Comparison of ENCODE assay signal across 8 cellular contexts in the genomic region with DNA sequence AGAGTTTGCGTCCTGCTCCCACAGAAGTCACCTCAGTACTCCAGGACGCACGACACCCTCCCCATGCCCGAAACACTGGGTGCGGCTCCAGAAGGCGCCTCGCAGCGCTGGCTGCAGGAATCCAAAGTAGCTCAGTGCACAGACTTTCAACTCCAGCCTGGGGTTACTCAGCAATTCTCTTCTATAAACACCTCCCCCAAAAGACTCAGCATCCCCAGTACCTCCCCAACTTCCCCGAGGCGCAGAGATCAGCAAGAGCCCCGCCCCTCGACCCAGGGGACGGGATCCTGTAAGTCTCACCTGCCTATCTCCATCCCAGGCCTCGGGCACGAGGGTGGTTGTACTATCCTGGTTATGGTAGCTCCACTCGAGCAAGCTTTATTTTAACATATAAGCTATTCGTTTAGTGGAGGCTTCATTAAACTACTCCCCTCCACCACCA.
DNase-seq lines count a peak whose midpoint lies in the region; ATAC-seq, FAIRE-seq and TF ChIP-seq lines count a peak whose summit lies in the region.

No MANE protein-coding gene starts in this region.

- BruUV-seq in IMR-90 (replicated peaks; lab: Mats Ljungman, UMichigan): no TSS peak

- in situ Hi-C loops in IMR-90 (cut with MboI; ENCODE audit: low sequenced_read_pairs): no loop called here

- no peak for TF ChIP-seq RAD21 in IMR-90 (IDR thresholded peaks at IDR 0.05; ENCODE audit: low read length)

- no peaks in the 10 kb centered on the region for H3K9me3 Mint-ChIP-seq in astrocyte (ENCODE audit: unreplicated experiment)

- peaks cover 4% of the 10 kb centered on the region for H3K4me1 Mint-ChIP-seq in astrocyte (ENCODE audit: low read depth, unreplicated experiment)

- H4K20me1 ChIP-seq in BLaER1: no peaks in the 10 kb centered on the region
- H4K20me1 ChIP-seq in IMR-90 (ENCODE audit: insufficient read depth, low read length): peaks cover 4% of the 10 kb centered on the region; the same call in 1 of the 2 replicates
- peaks cover 34% of the 10 kb centered on the region for H4K20me1 ChIP-seq in astrocyte (ENCODE audit: insufficient read depth, low read length)

- peak overlapping the region; percentile 81 for H2AK9ac ChIP-seq in IMR-90 (replicated peaks; ENCODE audit: low read depth, low read length, poor library complexity)

- H4K91ac ChIP-seq in IMR-90 (ENCODE audit: insufficient read depth, low read depth, low read length): peak overlapping the region; percentile 49

- POLR2A ChIA-PET in IMR-90 (lab: Charles Lee; ENCODE audit: unreplicated experiment): no interaction called here

- H3K4me2 ChIP-seq in BLaER1 (peak overlapping the region; percentile 87), IMR-90 (ENCODE audit: low read depth, low read length) (peak overlapping the region; percentile 73), astrocyte (ENCODE audit: low read length) (peak overlapping the region; percentile 100)

- H2BK5ac ChIP-seq in IMR-90 (ENCODE audit: low read depth, low read length, poor library complexity, severe bottlenecking): no peak overlapping the region

- no peak for TF ChIP-seq CTCF in IMR-90 (conservative IDR thresholded peaks at IDR 0.05; ENCODE audit: low read depth, low read length)
- TF ChIP-seq CTCF in astrocyte (IDR thresholded peaks at IDR 0.05; ENCODE audit: insufficient read depth, low read depth, low read length): no peak
- no peak for TF ChIP-seq CTCF in WERI-Rb-1 (IDR thresholded peaks at IDR 0.05; ENCODE audit: low read depth, low read length)

- peak overlapping the region; percentile 59; the same call in 1 of the 2 replicates for H4K5ac ChIP-seq in IMR-90 (ENCODE audit: low read depth, low read length)

- peak overlapping the region; percentile 92 to 98; a peak in 3 of 4 replicates for H4K8ac ChIP-seq in IMR-90 (ENCODE audit: low read depth in 2 of 2, low read length in 2 of 2)

- H3K27me3 Mint-ChIP-seq in astrocyte (ENCODE audit: low read depth, unreplicated experiment): peaks cover 30% of the 10 kb centered on the region

- dilution Hi-C loops in IMR-90 (cut with HindIII; ENCODE audit: low sequenced_read_pairs, unreplicated experiment): no loop called here

- no peak for FAIRE-seq in astrocyte (lab: Jason Lieb, UNC)

- H3K36me3 ChIP-seq in BLaER1 (no peaks in the 10 kb centered on the region), IMR-90 (ENCODE audit: control insufficient read depth, insufficient read depth, low read length) (no peaks in the 10 kb centered on the region), astrocyte (ENCODE audit: insufficient read depth, low read length) (no peaks in the 10 kb centered on the region), WERI-Rb-1 (no peaks in the 10 kb centered on the region)

- H3K4me1 ChIP-seq in BLaER1 (peaks cover 49% of the 10 kb centered on the region), IMR-90 (ENCODE audit: control insufficient read depth, insufficient read depth, low read length) (peaks cover 8% of the 10 kb centered on the region; the same call in 1 of the 2 replicates), astrocyte (ENCODE audit: insufficient read depth, low read length) (peaks cover 14% of the 10 kb centered on the region)

- no peak overlapping the region for H2BK15ac ChIP-seq in IMR-90 (ENCODE audit: low read depth, low read length)

- 0 out of 2 replicates have a peak, but pooled peaks cover 4% of the 10 kb centered on the region for H3K9me1 ChIP-seq in IMR-90 (ENCODE audit: insufficient read depth, low read length)

- H3K56ac ChIP-seq in IMR-90 (ENCODE audit: extremely low read depth, insufficient read depth, low read length): no peak overlapping the region

- H3K36me3 Mint-ChIP-seq in astrocyte (ENCODE audit: low read depth, unreplicated experiment): no peaks in the 10 kb centered on the region

- peak overlapping the region; percentile 62 for H3K27ac Mint-ChIP-seq in astrocyte (ENCODE audit: unreplicated experiment)

- H3K9ac ChIP-seq in BLaER1 (no peak overlapping the region), IMR-90 (ENCODE audit: low read depth, low read length) (peak overlapping the region; percentile 46), astrocyte (ENCODE audit: low read length) (peak overlapping the region; percentile 90)

- peak overlapping the region; percentile 59 for H3K4me3 ChIP-seq in BLaER1
- H3K4me3 ChIP-seq in IMR-90 (ENCODE audit: insufficient read depth, low read depth, low read length): peak overlapping the region; percentile 45
- peak overlapping the region; percentile 81 for H3K4me3 ChIP-seq in astrocyte (ENCODE audit: insufficient read depth, low read depth, low read length)
- H3K4me3 ChIP-seq in WERI-Rb-1 (ENCODE audit: low read depth, low read length): no peak overlapping the region

- H3K79me2 ChIP-seq in astrocyte (ENCODE audit: insufficient read depth, low read length): peaks cover 40% of the 10 kb centered on the region

- H2AFZ ChIP-seq in IMR-90 (replicated peaks; ENCODE audit: low read length, poor library complexity): peak overlapping the region; percentile 88
- peak overlapping the region; percentile 86 for H2AFZ ChIP-seq in astrocyte (ENCODE audit: low read depth, low read length)

- H3K4me3 Mint-ChIP-seq in astrocyte (ENCODE audit: unreplicated experiment): peak overlapping the region; percentile 91

- WGBS in IMR-90 (ENCODE audit: extremely low coverage in 2 of 2, insufficient read length in 1 of 2), 2 experiments: 72% methylated on average over 8 of the region's 17 CpGs; no CpG with 5 or more reads in 1 of the 2 experiments

- intact Hi-C loops in IMR-90 (cut with micrococcal nuclease): no loop called here

- CTCF ChIA-PET in IMR-90 (lab: Yijun Ruan, JAX): interaction anchor here (1.7 kb wide), 1 partner anchor 25 kb away, joined by 6 read pairs; no protein-coding TSS in a partner anchor

- no peak for TF ChIP-seq POLR2A in IMR-90 (IDR thresholded peaks at IDR 0.05; ENCODE audit: low read depth, low read length)

- no peak overlapping the region for H3K23ac ChIP-seq in IMR-90 (ENCODE audit: low read depth, low read length)

- peaks cover 0 to 25% of the 10 kb centered on the region in 2 experiments; a peak in 1 of 4 replicates for H3K79me1 ChIP-seq in IMR-90 (ENCODE audit: low read depth in 1 of 2, low read length in 2 of 2)

- DNase-seq in IMR-90: peak; percentile 20
- DNase-seq in astrocyte (ENCODE audit: low read depth): peak; percentile 47
- DNase-seq in left kidney (ENCODE audit: low read depth, low spot score): peak; percentile 51
- DNase-seq in WERI-Rb-1: no peak
- DNase-seq in NCI-H2227 treated with DMSO at 0.1 percent for 48 hours (lab: John Stamatoyannopoulos, UW): no peak

- ATAC-seq in IMR-90 (ENCODE audit: low read depth) (peak; percentile 38), GM19395 (IDR thresholded peaks at IDR 0.05; ENCODE audit: unreplicated experiment) (no peak), SK-N-SH treated with all-trans-retinoic acid at 6 μM for 48 hours (no peak)

- no peak overlapping the region; the same call in 1 of the 2 replicates for H2AK5ac ChIP-seq in IMR-90 (ENCODE audit: low read depth, low read length)

- peak overlapping the region; percentile 91 for H3K4ac ChIP-seq in IMR-90 (ENCODE audit: low read depth, low read length)

- H3K18ac ChIP-seq in IMR-90 (ENCODE audit: low read depth, low read length): no peak overlapping the region; the same call in 1 of the 2 replicates

- peaks cover 13% of the 10 kb centered on the region; the same call in 1 of the 2 replicates for H3K9me3 ChIP-seq in BLaER1
- no peaks in the 10 kb centered on the region for H3K9me3 ChIP-seq in IMR-90 (ENCODE audit: control insufficient read depth, insufficient read depth, low read length)
- no peaks in the 10 kb centered on the region for H3K9me3 ChIP-seq in astrocyte (ENCODE audit: insufficient read depth, low read depth, low read length)
- H3K9me3 ChIP-seq in WERI-Rb-1 (ENCODE audit: severe bottlenecking): no peaks in the 10 kb centered on the region

- peak overlapping the region; percentile 54 for H3K27ac ChIP-seq in BLaER1
- peak overlapping the region; percentile 34 for H3K27ac ChIP-seq in IMR-90 (ENCODE audit: insufficient read depth, low read length)
- peak overlapping the region; percentile 58 for H3K27ac ChIP-seq in astrocyte (ENCODE audit: low read depth, low read length)
- H3K27ac ChIP-seq in WERI-Rb-1: no peak overlapping the region

- H2BK20ac ChIP-seq in IMR-90 (ENCODE audit: low read depth, low read length): no peak overlapping the region

- H2BK120ac ChIP-seq in IMR-90 (ENCODE audit: low read depth, low read length): peak overlapping the region; percentile 55; the same call in 1 of the 2 replicates

- H3K14ac ChIP-seq in IMR-90 (replicated peaks; ENCODE audit: low read depth, low read length): peak overlapping the region; percentile 88

- H3K27me3 ChIP-seq in BLaER1 (no peaks in the 10 kb centered on the region), IMR-90 (ENCODE audit: control insufficient read depth, insufficient read depth, low read length) (peaks cover 12% of the 10 kb centered on the region), astrocyte (ENCODE audit: insufficient read depth, low read length) (no peaks in the 10 kb centered on the region), WERI-Rb-1 (ENCODE audit: insufficient read depth, low read depth, severe bottlenecking) (no peaks in the 10 kb centered on the region)

TF ChIP-seq in IMR-90, 13 proteins besides CTCF, POLR2A, EP300 and RAD21 (continues in another document):
- TF ChIP-seq RCOR1 (IDR thresholded peaks at IDR 0.05; ENCODE audit: insufficient replicate concordance, low read length) (no peak), MAFK (IDR thresholded peaks at IDR 0.05; ENCODE audit: low read depth, low read length) (no peak), CEBPB (IDR thresholded peaks at IDR 0.05; ENCODE audit: low read depth, low read length) (no peak)
- TF ChIP-seq, protein P1, sequence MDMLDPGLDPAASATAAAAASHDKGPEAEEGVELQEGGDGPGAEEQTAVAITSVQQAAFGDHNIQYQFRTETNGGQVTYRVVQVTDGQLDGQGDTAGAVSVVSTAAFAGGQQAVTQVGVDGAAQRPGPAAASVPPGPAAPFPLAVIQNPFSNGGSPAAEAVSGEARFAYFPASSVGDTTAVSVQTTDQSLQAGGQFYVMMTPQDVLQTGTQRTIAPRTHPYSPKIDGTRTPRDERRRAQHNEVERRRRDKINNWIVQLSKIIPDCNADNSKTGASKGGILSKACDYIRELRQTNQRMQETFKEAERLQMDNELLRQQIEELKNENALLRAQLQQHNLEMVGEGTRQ (IDR thresholded peaks at IDR 0.05; ENCODE audit: low read depth, low read length): no peak

TF ChIP-seq in SK-N-SH treated with all-trans-retinoic acid at 6 μM for 48 hours, 23 proteins besides CTCF, POLR2A, EP300 and RAD21 (continues in another document):
- TF ChIP-seq ESRRG (CRISPR knock-in tag; IDR thresholded peaks at IDR 0.05) (no peak), ZNF70 (CRISPR knock-in tag; IDR thresholded peaks at IDR 0.05) (no peak), ZNF565 (CRISPR knock-in tag; conservative IDR thresholded peaks at IDR 0.05; ENCODE audit: low read depth) (no peak), ZC3H10 (CRISPR knock-in tag; IDR thresholded peaks at IDR 0.05) (no peak), ZFP3 (CRISPR knock-in tag; IDR thresholded peaks at IDR 0.05) (no peak)

Comparison
In these comparisons a context has a peak if more than half of its experiments do, and no peak if none do; other contexts are left out.
1. DNase-seq: peak in IMR-90 (single experiment), astrocyte (single experiment) and left kidney (single experiment); none in WERI-Rb-1 (single experiment) and NCI-H2227 treated with DMSO at 0.1 percent for 48 hours (single experiment).
2. Peak in every context shown above with its lines, with median percentiles within 50 percentile points of each other: H3K4me2 ChIP-seq.